Comparison of ENCODE assay signal across 8 cellular contexts in genomic region chr21:41425954-41426655, GRCh38. TPM values are rescaled to one million over a fixed set of nuclear protein-coding genes. Genes with fewer than 3 reads are reported as not detected.
DNase-seq lines count a peak whose midpoint lies in the region; ATAC-seq and TF ChIP-seq lines count a peak whose summit lies in the region.

TSS of gene MX1 (plus strand) at chr21:41426239. CDS start at chr21:41432071, 5,832 bp downstream.

- peaks cover 5 to 18% (median 12%) of the 10 kb centered on the region in 3 donors for H3K27me3 ChIP-seq in skeletal muscle tissue (ENCODE audit: control insufficient read depth in 3 of 3, insufficient read depth in 3 of 3, low read length in 3 of 3)

- peak within 1 kb of the TSS; percentile 73 to 81 (median 80) for H3K9ac ChIP-seq in skeletal muscle tissue (ENCODE audit: low read depth in 1 of 3, low read length in 3 of 3)

- peak within 1 kb of the TSS; percentile 47 for H3K4me3 ChIP-seq in astrocyte of the spinal cord (ENCODE audit: low read depth, low read length)
- H3K4me3 ChIP-seq in iPS-18c (ENCODE audit: insufficient read depth, low read depth, low read length): peak within 1 kb of the TSS; percentile 53
- peak within 1 kb of the TSS; percentile 72 to 81 (median 73) for H3K4me3 ChIP-seq in skeletal muscle tissue (ENCODE audit: low read length in 3 of 3)

- H3K27ac ChIP-seq in skeletal muscle tissue (ENCODE audit: low read depth, low read length): peak within 1 kb of the TSS; percentile 60

- peak; percentile 53 for DNase-seq in 8988T
- peak; percentile 63 to 85 (median 78) for DNase-seq in T-helper 2 cell
- DNase-seq in astrocyte of the spinal cord (ENCODE audit: low read depth, low spot score): peak; percentile 7
- no peak for DNase-seq in DMS114 treated with DMSO at 0.1 percent for 48 hours (lab: John Stamatoyannopoulos, UW; ENCODE audit: unreplicated experiment)

- no peaks in the 10 kb centered on the region for H3K9me3 ChIP-seq in iPS-18c (ENCODE audit: control insufficient read depth, insufficient read depth, low read length)
- no peaks in the 10 kb centered on the region for H3K9me3 ChIP-seq in skeletal muscle tissue (ENCODE audit: control insufficient read depth in 3 of 3, low read length in 3 of 3)

- H3K36me3 ChIP-seq in skeletal muscle tissue (ENCODE audit: control insufficient read depth in 3 of 3, insufficient read depth in 3 of 3, low read length in 3 of 3): peaks cover 0 to 3% (median 0%) of the 10 kb centered on the region in 3 donors

- in situ Hi-C loops in astrocyte of the spinal cord (cut with HindIII; ENCODE audit: low sequenced_read_pairs): no loop called here

- no peak for TF ChIP-seq CTCF in astrocyte of the spinal cord (IDR thresholded peaks at IDR 0.05; ENCODE audit: low read depth, low read length)

- peaks cover 6 to 10% (median 10%) of the 10 kb centered on the region in 3 donors for H3K4me1 ChIP-seq in skeletal muscle tissue (ENCODE audit: control insufficient read depth in 3 of 3, insufficient read depth in 3 of 3, low read length in 3 of 3)

- ATAC-seq in GM18873 (IDR thresholded peaks at IDR 0.05; ENCODE audit: low FRiP score, unreplicated experiment) (peak; percentile 67), HG03175 (IDR thresholded peaks at IDR 0.05; ENCODE audit: unreplicated experiment) (peak; percentile 88)

RNA-seq across cellular contexts. Expression of gene MX1, which starts in this region (rescaled TPM):
- 11.0 TPM for total RNA-seq in skeletal muscle tissue
